In genomic region chr3:184511741-184512140, GRCh38 we compare ENCODE assay signal across 27 cellular contexts. TPM values are rescaled to one million over a fixed set of nuclear protein-coding genes. Genes with fewer than 3 reads are reported as not detected.
"Had no signal": no experiment of that assay in that cellular context is flagged by ENCODE, and none has a peak within 500 bp of the region (broad histone marks: within the 10 kb centered on the region; RNA-seq: fewer than 3 reads in every experiment).

No MANE protein-coding gene starts in this region.

- H3K27ac ChIP-seq: neural progenitor cell, ovary, parathyroid adenoma, psoas muscle, right lobe of liver, sigmoid colon, stomach, thoracic aorta, thyroid gland, transverse colon, upper lobe of left lung, vagina had no signal

- H3K36me3 ChIP-seq: neural progenitor cell, ovary, right lobe of liver, sigmoid colon, stomach, thoracic aorta, thyroid gland, transverse colon, upper lobe of left lung, vagina had no signal

- H3K36me3 Mint-ChIP-seq: natural killer cell; stimulated activated effector memory CD8-positive, alpha-beta T cell treated with anti-CD3 and anti-CD28 coated beads, Interleukin-12 subunit alpha, Interleukin-12 subunit beta, amount 100 ng/mL, for 72 hours; stimulated activated naive B cell treated with anti-CD40 and anti-IgM and Interleukin-4, amounts not matched to agents 10 μg/mL and 1 μg/mL and 100 μg/mL, for 72 hours had no signal

- H3K4me3 Mint-ChIP-seq: stimulated activated naive B cell treated with anti-CD40 and anti-IgM and Interleukin-4, amounts not matched to agents 10 μg/mL and 1 μg/mL and 100 μg/mL, for 72 hours; stimulated activated naive CD8-positive, alpha-beta T cell treated with anti-CD3 and anti-CD28 coated beads, Interleukin-15, Interleukin-2, amounts not matched to agents 100 ng/mL and 50 ng/mL, for 24 hours had no signal

- H3K9ac ChIP-seq: neural progenitor cell, parathyroid adenoma had no signal

- H3K27me3 ChIP-seq: ovary, right lobe of liver, thyroid gland, vagina had no signal

- H3K4me3 ChIP-seq: neural progenitor cell, ovary, psoas muscle, right lobe of liver, sigmoid colon, stomach, thoracic aorta, thyroid gland, transverse colon, upper lobe of left lung, vagina had no signal

- DNase-seq: natural killer cell; occipital lobe; ovary; posterior cingulate gyrus; psoas muscle; right cardiac atrium; right lobe of liver; sigmoid colon; small intestine; stimulated activated CD4-positive, alpha-beta T cell treated with anti-CD3 and anti-CD28 coated beads, Interleukin-15, amount 100 ng/mL, for 24 hours; stimulated activated CD4-positive, alpha-beta T cell treated with anti-CD3 and anti-CD28 coated beads, Interleukin-2, amount 100 ng/mL, for 24 hours; stimulated activated CD4-positive, alpha-beta T cell treated with anti-CD3 and anti-CD28 coated beads, Interleukin-2, amount 100 ng/mL, for 48 hours; stimulated activated CD4-positive, alpha-beta T cell treated with anti-CD3 and anti-CD28 coated beads, Interleukin-4, amount 100 ng/mL, for 24 hours; stimulated activated naive B cell treated with anti-CD40 and anti-IgM and Interleukin-4, amounts not matched to agents 10 μg/mL and 1 μg/mL and 100 μg/mL, for 72 hours; stimulated activated naive CD4-positive, alpha-beta T cell treated with Interleukin-2 at 50 U/mL for 16 hours; stomach; thyroid gland; transverse colon; upper lobe of left lung had no signal

- H2AFZ ChIP-seq: neural progenitor cell, parathyroid adenoma had no signal

- H3K9me3 ChIP-seq: ovary, psoas muscle, right lobe of liver, stomach, thoracic aorta, thyroid gland, transverse colon, upper lobe of left lung, vagina had no signal

- ATAC-seq: natural killer cell; psoas muscle; right cardiac atrium; right lobe of liver; stimulated activated effector memory CD8-positive, alpha-beta T cell treated with anti-CD3 and anti-CD28 coated beads, Interleukin-12 subunit alpha, Interleukin-12 subunit beta, amount 100 ng/mL, for 72 hours; stimulated activated naive B cell treated with anti-CD40 and anti-IgM and Interleukin-4, amounts not matched to agents 10 μg/mL and 1 μg/mL and 100 μg/mL, for 72 hours had no signal

- H3K27ac Mint-ChIP-seq: natural killer cell; nephron; neural progenitor cell; progenitor cell of endocrine pancreas; stimulated activated effector memory CD8-positive, alpha-beta T cell treated with anti-CD3 and anti-CD28 coated beads, Interleukin-12 subunit alpha, Interleukin-12 subunit beta, amount 100 ng/mL, for 72 hours; stimulated activated naive B cell treated with anti-CD40 and anti-IgM and Interleukin-4, amounts not matched to agents 10 μg/mL and 1 μg/mL and 100 μg/mL, for 72 hours; stimulated activated naive CD8-positive, alpha-beta T cell treated with anti-CD3 and anti-CD28 coated beads, Interleukin-15, Interleukin-2, amounts not matched to agents 100 ng/mL and 50 ng/mL, for 24 hours had no signal

- H3K4me1 ChIP-seq: parathyroid adenoma, psoas muscle had no signal

- H3K4me2 ChIP-seq: neural progenitor cell had no signal

- H3K79me2 ChIP-seq: parathyroid adenoma had no signal

- H3K9me3 Mint-ChIP-seq: natural killer cell; stimulated activated effector memory CD8-positive, alpha-beta T cell treated with anti-CD3 and anti-CD28 coated beads, Interleukin-12 subunit alpha, Interleukin-12 subunit beta, amount 100 ng/mL, for 72 hours; stimulated activated naive B cell treated with anti-CD40 and anti-IgM and Interleukin-4, amounts not matched to agents 10 μg/mL and 1 μg/mL and 100 μg/mL, for 72 hours; stimulated activated naive CD8-positive, alpha-beta T cell treated with anti-CD3 and anti-CD28 coated beads, Interleukin-15, Interleukin-2, amounts not matched to agents 100 ng/mL and 50 ng/mL, for 24 hours had no signal

RNA-seq across cellular contexts. Expression of gene EPHB3, which starts 49.8 kb away (rescaled TPM):
- total RNA-seq: natural killer cell had no signal
